ENCODE assay signal across 1 cellular context in the genomic region with DNA sequence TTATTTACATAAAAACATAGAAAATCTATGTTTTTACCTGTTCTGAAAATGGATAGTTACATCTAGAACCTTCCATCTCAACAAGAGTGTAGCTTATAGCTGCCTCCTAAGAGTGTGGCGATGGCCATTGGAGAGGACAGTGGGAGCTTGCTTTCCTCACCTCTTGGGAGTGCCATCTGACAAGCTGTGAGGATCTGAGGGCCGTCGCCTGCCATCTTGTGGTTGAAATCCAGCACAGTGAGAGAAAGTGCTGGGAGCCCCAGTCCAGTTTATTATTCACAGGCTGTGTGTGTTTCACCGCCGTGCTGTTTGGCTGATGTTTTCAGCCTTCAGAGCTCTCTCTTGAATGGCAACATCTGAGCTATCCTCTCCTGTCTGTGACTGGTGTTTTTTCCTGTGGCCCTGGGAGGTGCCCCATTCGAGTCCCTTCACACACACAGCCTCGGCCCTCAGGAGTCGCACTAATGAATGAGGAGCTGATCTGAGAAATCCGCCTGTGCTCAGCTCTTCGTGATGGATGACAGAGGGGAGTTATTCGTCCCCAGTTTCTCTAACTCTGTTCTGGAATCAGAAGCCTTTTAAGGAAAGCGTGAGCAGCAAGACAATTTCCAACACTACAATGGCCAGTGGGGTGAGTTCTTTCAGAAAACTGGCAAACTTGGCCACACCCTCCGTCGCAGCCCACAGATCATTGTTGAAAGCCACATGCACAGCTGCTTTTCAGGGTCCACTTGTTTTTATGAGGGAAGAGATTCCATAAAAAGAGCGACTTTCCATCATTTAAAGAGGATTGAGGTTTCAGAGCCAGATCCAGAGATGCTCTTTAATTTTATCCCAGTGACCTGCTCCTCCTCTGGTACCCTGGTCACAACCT.
TF ChIP-seq lines count a peak whose summit lies in the region.

No MANE protein-coding gene starts in this region.

TF ChIP-seq in HepG2, 621 proteins besides CTCF, POLR2A, EP300 and RAD21 (continued from another document and continues in another):
- TF ChIP-seq, protein P1, sequence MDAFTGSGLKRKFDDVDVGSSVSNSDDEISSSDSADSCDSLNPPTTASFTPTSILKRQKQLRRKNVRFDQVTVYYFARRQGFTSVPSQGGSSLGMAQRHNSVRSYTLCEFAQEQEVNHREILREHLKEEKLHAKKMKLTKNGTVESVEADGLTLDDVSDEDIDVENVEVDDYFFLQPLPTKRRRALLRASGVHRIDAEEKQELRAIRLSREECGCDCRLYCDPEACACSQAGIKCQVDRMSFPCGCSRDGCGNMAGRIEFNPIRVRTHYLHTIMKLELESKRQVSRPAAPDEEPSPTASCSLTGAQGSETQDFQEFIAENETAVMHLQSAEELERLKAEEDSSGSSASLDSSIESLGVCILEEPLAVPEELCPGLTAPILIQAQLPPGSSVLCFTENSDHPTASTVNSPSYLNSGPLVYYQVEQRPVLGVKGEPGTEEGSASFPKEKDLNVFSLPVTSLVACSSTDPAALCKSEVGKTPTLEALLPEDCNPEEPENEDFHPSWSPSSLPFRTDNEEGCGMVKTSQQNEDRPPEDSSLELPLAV (CRISPR knock-in tag; conservative IDR thresholded peaks at IDR 0.05; ENCODE audit: low read depth) = no peak
- TF ChIP-seq, protein P2, sequence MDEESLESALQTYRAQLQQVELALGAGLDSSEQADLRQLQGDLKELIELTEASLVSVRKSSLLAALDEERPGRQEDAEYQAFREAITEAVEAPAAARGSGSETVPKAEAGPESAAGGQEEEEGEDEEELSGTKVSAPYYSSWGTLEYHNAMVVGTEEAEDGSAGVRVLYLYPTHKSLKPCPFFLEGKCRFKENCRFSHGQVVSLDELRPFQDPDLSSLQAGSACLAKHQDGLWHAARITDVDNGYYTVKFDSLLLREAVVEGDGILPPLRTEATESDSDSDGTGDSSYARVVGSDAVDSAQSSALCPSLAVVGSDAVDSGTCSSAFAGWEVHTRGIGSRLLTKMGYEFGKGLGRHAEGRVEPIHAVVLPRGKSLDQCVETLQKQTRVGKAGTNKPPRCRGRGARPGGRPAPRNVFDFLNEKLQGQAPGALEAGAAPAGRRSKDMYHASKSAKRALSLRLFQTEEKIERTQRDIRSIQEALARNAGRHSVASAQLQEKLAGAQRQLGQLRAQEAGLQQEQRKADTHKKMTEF (CRISPR knock-in tag; IDR thresholded peaks at IDR 0.05) = no peak
- TF ChIP-seq, protein P3, sequence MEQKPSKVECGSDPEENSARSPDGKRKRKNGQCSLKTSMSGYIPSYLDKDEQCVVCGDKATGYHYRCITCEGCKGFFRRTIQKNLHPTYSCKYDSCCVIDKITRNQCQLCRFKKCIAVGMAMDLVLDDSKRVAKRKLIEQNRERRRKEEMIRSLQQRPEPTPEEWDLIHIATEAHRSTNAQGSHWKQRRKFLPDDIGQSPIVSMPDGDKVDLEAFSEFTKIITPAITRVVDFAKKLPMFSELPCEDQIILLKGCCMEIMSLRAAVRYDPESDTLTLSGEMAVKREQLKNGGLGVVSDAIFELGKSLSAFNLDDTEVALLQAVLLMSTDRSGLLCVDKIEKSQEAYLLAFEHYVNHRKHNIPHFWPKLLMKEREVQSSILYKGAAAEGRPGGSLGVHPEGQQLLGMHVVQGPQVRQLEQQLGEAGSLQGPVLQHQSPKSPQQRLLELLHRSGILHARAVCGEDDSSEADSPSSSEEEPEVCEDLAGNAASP (CRISPR knock-in tag; IDR thresholded peaks at IDR 0.05; ENCODE audit: borderline replicate concordance) = no peak
- TF ChIP-seq SMC3 (IDR thresholded peaks at IDR 0.05; ENCODE audit: low read length) = peak; percentile 79
- no peak for TF ChIP-seq ELF1 (CRISPR knock-in tag; IDR thresholded peaks at IDR 0.05)
- no peak for TF ChIP-seq SALL1 (CRISPR knock-in tag; IDR thresholded peaks at IDR 0.05)
- no peak for TF ChIP-seq ZNF678 (CRISPR knock-in tag; IDR thresholded peaks at IDR 0.05)
- TF ChIP-seq ZNF431 (CRISPR knock-in tag; IDR thresholded peaks at IDR 0.05; ENCODE audit: borderline replicate concordance, low read depth) = no peak
- no peak for TF ChIP-seq FOXP1 (IDR thresholded peaks at IDR 0.05)
- TF ChIP-seq FOXP1 (CRISPR knock-in tag; IDR thresholded peaks at IDR 0.05) = no peak
- TF ChIP-seq ZFX (CRISPR knock-in tag; IDR thresholded peaks at IDR 0.05; ENCODE audit: low read depth) = no peak
- TF ChIP-seq IRF2 (CRISPR knock-in tag; IDR thresholded peaks at IDR 0.05) = no peak
- 0 out of 2 replicates have a peak, but pooled peaks have one; percentile 24 for TF ChIP-seq ZNF605 (CRISPR knock-in tag; IDR thresholded peaks at IDR 0.05)
- peak; percentile 43 for TF ChIP-seq TEAD3 (CRISPR knock-in tag; optimal IDR thresholded peaks at IDR 0.05; ENCODE audit: borderline replicate concordance)
- TF ChIP-seq, protein P4, sequence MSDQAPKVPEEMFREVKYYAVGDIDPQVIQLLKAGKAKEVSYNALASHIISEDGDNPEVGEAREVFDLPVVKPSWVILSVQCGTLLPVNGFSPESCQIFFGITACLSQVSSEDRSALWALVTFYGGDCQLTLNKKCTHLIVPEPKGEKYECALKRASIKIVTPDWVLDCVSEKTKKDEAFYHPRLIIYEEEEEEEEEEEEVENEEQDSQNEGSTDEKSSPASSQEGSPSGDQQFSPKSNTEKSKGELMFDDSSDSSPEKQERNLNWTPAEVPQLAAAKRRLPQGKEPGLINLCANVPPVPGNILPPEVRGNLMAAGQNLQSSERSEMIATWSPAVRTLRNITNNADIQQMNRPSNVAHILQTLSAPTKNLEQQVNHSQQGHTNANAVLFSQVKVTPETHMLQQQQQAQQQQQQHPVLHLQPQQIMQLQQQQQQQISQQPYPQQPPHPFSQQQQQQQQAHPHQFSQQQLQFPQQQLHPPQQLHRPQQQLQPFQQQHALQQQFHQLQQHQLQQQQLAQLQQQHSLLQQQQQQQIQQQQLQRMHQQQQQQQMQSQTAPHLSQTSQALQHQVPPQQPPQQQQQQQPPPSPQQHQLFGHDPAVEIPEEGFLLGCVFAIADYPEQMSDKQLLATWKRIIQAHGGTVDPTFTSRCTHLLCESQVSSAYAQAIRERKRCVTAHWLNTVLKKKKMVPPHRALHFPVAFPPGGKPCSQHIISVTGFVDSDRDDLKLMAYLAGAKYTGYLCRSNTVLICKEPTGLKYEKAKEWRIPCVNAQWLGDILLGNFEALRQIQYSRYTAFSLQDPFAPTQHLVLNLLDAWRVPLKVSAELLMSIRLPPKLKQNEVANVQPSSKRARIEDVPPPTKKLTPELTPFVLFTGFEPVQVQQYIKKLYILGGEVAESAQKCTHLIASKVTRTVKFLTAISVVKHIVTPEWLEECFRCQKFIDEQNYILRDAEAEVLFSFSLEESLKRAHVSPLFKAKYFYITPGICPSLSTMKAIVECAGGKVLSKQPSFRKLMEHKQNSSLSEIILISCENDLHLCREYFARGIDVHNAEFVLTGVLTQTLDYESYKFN (CRISPR knock-in tag; conservative IDR thresholded peaks at IDR 0.05) = no peak
- no peak for TF ChIP-seq RERE (CRISPR knock-in tag; IDR thresholded peaks at IDR 0.05; ENCODE audit: low read depth)
- TF ChIP-seq ZNF768 (CRISPR knock-in tag; IDR thresholded peaks at IDR 0.05) = peak; percentile 19; the same call in 1 of the 2 replicates
- TF ChIP-seq MTA1 (CRISPR knock-in tag; IDR thresholded peaks at IDR 0.05; ENCODE audit: borderline replicate concordance) = no peak
- no peak for TF ChIP-seq GFI1 (CRISPR knock-in tag; IDR thresholded peaks at IDR 0.05; ENCODE audit: borderline replicate concordance)
- TF ChIP-seq JUND (CRISPR knock-in tag; IDR thresholded peaks at IDR 0.05) = no peak
- peak; percentile 93 for TF ChIP-seq ZSCAN22 (CRISPR knock-in tag; IDR thresholded peaks at IDR 0.05)
- TF ChIP-seq TOE1 (CRISPR knock-in tag; IDR thresholded peaks at IDR 0.05) = no peak
- no peak for TF ChIP-seq YEATS4 (CRISPR knock-in tag; IDR thresholded peaks at IDR 0.05; ENCODE audit: borderline replicate concordance)
- no peak for TF ChIP-seq USF2 (IDR thresholded peaks at IDR 0.05; ENCODE audit: low read depth, low read length)
- no peak for TF ChIP-seq USF2 (CRISPR knock-in tag; IDR thresholded peaks at IDR 0.05; ENCODE audit: borderline replicate concordance)
- no peak for TF ChIP-seq PITX1 (CRISPR knock-in tag; IDR thresholded peaks at IDR 0.05)
- no peak for TF ChIP-seq IKZF4 (CRISPR knock-in tag; IDR thresholded peaks at IDR 0.05; ENCODE audit: borderline replicate concordance, low read depth, not compliant biosample characterization)
- no peak for TF ChIP-seq ZNF460 (CRISPR knock-in tag; IDR thresholded peaks at IDR 0.05; ENCODE audit: borderline replicate concordance)
- TF ChIP-seq, protein P5, sequence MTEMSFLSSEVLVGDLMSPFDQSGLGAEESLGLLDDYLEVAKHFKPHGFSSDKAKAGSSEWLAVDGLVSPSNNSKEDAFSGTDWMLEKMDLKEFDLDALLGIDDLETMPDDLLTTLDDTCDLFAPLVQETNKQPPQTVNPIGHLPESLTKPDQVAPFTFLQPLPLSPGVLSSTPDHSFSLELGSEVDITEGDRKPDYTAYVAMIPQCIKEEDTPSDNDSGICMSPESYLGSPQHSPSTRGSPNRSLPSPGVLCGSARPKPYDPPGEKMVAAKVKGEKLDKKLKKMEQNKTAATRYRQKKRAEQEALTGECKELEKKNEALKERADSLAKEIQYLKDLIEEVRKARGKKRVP (CRISPR knock-in tag; IDR thresholded peaks at IDR 0.05) = no peak
- no peak for TF ChIP-seq ZNF816 (CRISPR knock-in tag; IDR thresholded peaks at IDR 0.05; ENCODE audit: borderline replicate concordance)
- no peak for TF ChIP-seq ZNF18 (CRISPR knock-in tag; IDR thresholded peaks at IDR 0.05; ENCODE audit: insufficient replicate concordance)
- TF ChIP-seq ZNF296 (CRISPR knock-in tag; conservative IDR thresholded peaks at IDR 0.05) = no peak
- no peak for TF ChIP-seq ZNF264 (CRISPR knock-in tag; IDR thresholded peaks at IDR 0.05)
